27 cellular contexts compared by ENCODE assay signal in genomic region chr12:108134744-108135143, GRCh38. TPM values are rescaled to one million over a fixed set of nuclear protein-coding genes. Genes with fewer than 3 reads are reported as not detected.
"Had no signal": no experiment of that assay in that cellular context is flagged by ENCODE, and none has a peak within 500 bp of the region (broad histone marks: within the 10 kb centered on the region; RNA-seq: fewer than 3 reads in every experiment).

No MANE protein-coding gene starts in this region.

- H3K4me3 ChIP-seq: neural progenitor cell, ovary, psoas muscle, skin epidermis, smooth muscle cell, spleen, stomach, testis, tibial nerve, upper lobe of left lung had no signal

- H3K4me1 ChIP-seq: parathyroid adenoma, psoas muscle had no signal

- H3K27ac ChIP-seq: neural progenitor cell, ovary, parathyroid adenoma, psoas muscle, skin epidermis, spleen, stomach, testis, tibial nerve, upper lobe of left lung had no signal

- ATAC-seq: naive thymus-derived CD4-positive, alpha-beta T cell; natural killer cell; psoas muscle; right cardiac atrium; sciatic nerve; stimulated activated memory B cell treated with anti-CD40 and anti-IgM and Interleukin-4, amounts not matched to agents 10 μg/mL and 1 μg/mL and 100 μg/mL, for 72 hours had no signal

- H3K9ac ChIP-seq: neural progenitor cell, parathyroid adenoma had no signal

- H3K4me2 ChIP-seq: neural progenitor cell, smooth muscle cell had no signal

- H3K79me2 ChIP-seq: parathyroid adenoma had no signal

- H3K36me3 ChIP-seq: neural progenitor cell, ovary, spleen, stomach, tibial nerve, upper lobe of left lung had no signal

- H3K27me3 ChIP-seq: ovary, testis had no signal

- H3K9me3 ChIP-seq: ovary, psoas muscle, spleen, stomach, testis, tibial nerve, upper lobe of left lung had no signal

- DNase-seq: naive thymus-derived CD4-positive, alpha-beta T cell; natural killer cell; occipital lobe; ovary; psoas muscle; right cardiac atrium; spleen; stimulated activated CD4-positive, alpha-beta T cell treated with anti-CD3 and anti-CD28 coated beads, Interleukin-12 subunit alpha, Interleukin-12 subunit beta, amount 100 ng/mL, for 4 hours; stimulated activated CD4-positive, alpha-beta T cell treated with anti-CD3 and anti-CD28 coated beads, Interleukin-1b, Interleukin-23, amount 100 ng/mL, for 48 hours; stimulated activated CD4-positive, alpha-beta T cell treated with anti-CD3 and anti-CD28 coated beads, Interleukin-4, amount 100 ng/mL, for 1 hour; stimulated activated CD4-positive, alpha-beta T cell treated with anti-CD3 and anti-CD28 coated beads, Interleukin-4, amount 100 ng/mL, for 4 hours; stimulated activated CD8-positive, alpha-beta memory T cell treated with anti-CD3 and anti-CD28 coated beads, Interleukin-4, amount 100 ng/mL, for 48 hours; stimulated activated naive CD4-positive, alpha-beta T cell treated with Interleukin-2 at 50 U/mL for 16 hours; stomach; testis; trophoblast cell; upper lobe of left lung had no signal

- FAIRE-seq: urothelium cell line had no signal

- H2AFZ ChIP-seq: neural progenitor cell, parathyroid adenoma had no signal

RNA-seq across cellular contexts. Expression of gene WSCD2, which starts 5.7 kb away (rescaled TPM):
- total RNA-seq: naive thymus-derived CD4-positive, alpha-beta T cell; progenitor cell of endocrine pancreas; renal cortical epithelial cell had no signal
- polyA plus RNA-seq: naive thymus-derived CD4-positive, alpha-beta T cell had no signal
